In genomic region chr12:133080619-133081407, GRCh38 we compare ENCODE assay signal across 8 cellular contexts. TPM values are rescaled to one million over a fixed set of nuclear protein-coding genes. Genes with fewer than 3 reads are reported as not detected.
DNase-seq lines count a peak whose midpoint lies in the region; ATAC-seq and TF ChIP-seq lines count a peak whose summit lies in the region.

ZNF140 (plus strand) TSS chr12:133080923; CDS start chr12:133081321, 398 bp downstream.

- WGBS in liver: under 1% methylated on average over 60 of the region's 60 CpGs

- H3K9me3 ChIP-seq in BE2C: peaks cover 5% of the 10 kb centered on the region
- peaks cover 37 to 62% (median 43%) of the 10 kb centered on the region in 4 donors for H3K9me3 ChIP-seq in liver (ENCODE audit: control insufficient read depth in 4 of 4, low read length in 3 of 4)

- ATAC-seq in GM19023 (IDR thresholded peaks at IDR 0.05; ENCODE audit: unreplicated experiment) (peak; percentile 77), HG03280 (IDR thresholded peaks at IDR 0.05; ENCODE audit: unreplicated experiment) (peak; percentile 72)

- intact Hi-C loops in activated CD4-positive, alpha-beta T cell treated with anti-CD3 and anti-CD28 coated beads, Interleukin-2, amount 10 ng/mL, durations not matched to agents 24 days and 14 days (cut with micrococcal nuclease): loop anchor here (1.0 kb wide), 9 partner anchors 44 to 319 kb away; partner anchors contain the start of genes CHFR, GOLGA3, ZNF10 and ZNF26

- H3K4me1 ChIP-seq in BE2C (no peaks in the 10 kb centered on the region), liver (ENCODE audit: control insufficient read depth in 4 of 4, insufficient read depth in 4 of 4, low read length in 3 of 4) (peaks cover 2 to 11% (median 7%) of the 10 kb centered on the region in 4 donors)

- H3K4me3 ChIP-seq in BE2C (ENCODE audit: low read depth, low read length) (peak within 1 kb of the TSS; percentile 78), liver (ENCODE audit: low read depth in 1 of 3, low read length in 3 of 3) (peak within 1 kb of the TSS; percentile 88 to 95 (median 90))

- no peaks in the 10 kb centered on the region for H3K27me3 Mint-ChIP-seq in activated CD4-positive, alpha-beta T cell treated with anti-CD3 and anti-CD28 coated beads, Interleukin-2, amount 10 ng/mL, durations not matched to agents 24 days and 14 days

- TF ChIP-seq CTCF in BE2C (IDR thresholded peaks at IDR 0.05; ENCODE audit: low read depth, low read length) (peak; percentile 14), liver (IDR thresholded peaks at IDR 0.05; ENCODE audit: low read depth, low read length, missing input control) (peak; percentile 37)

- peak in 1 of 2 donors; percentile 37 for TF ChIP-seq RAD21 in liver (IDR thresholded peaks at IDR 0.05)

- DNase-seq in BE2C (peak; percentile 96), NCI-H446 treated with DMSO at 0.1 percent for 48 hours (lab: John Stamatoyannopoulos, UW) (peak; percentile 93), dermis microvascular lymphatic vessel endothelial cell (ENCODE audit: low read depth in 2 of 2) (peak; percentile 95 to 98)
- DNase-seq in activated CD4-positive, alpha-beta T cell treated with anti-CD3 and anti-CD28 coated beads, Interleukin-2, amount 10 ng/mL, durations not matched to agents 24 days and 14 days: peak; percentile 98
- DNase-seq in stimulated activated CD4-positive, alpha-beta T cell treated with anti-CD3 and anti-CD28 coated beads, Interleukin-4, amount 100 ng/mL, for 24 hours: peak; percentile 94

- peak within 1 kb of the TSS; percentile 85 to 86 for H3K9ac ChIP-seq in liver (ENCODE audit: low read depth in 1 of 2, low read length in 2 of 2)

- H3K36me3 Mint-ChIP-seq in activated CD4-positive, alpha-beta T cell treated with anti-CD3 and anti-CD28 coated beads, Interleukin-2, amount 10 ng/mL, durations not matched to agents 24 days and 14 days (ENCODE audit: low read depth): peaks cover 56% of the 10 kb centered on the region

- H3K27ac Mint-ChIP-seq in activated CD4-positive, alpha-beta T cell treated with anti-CD3 and anti-CD28 coated beads, Interleukin-2, amount 10 ng/mL, durations not matched to agents 24 days and 14 days: no peak within 1 kb of the TSS

- H3K27ac ChIP-seq in liver (ENCODE audit: low read depth in 1 of 2, low read length in 2 of 2): peak within 1 kb of the TSS; percentile 99 to 100

- peaks cover 34% of the 10 kb centered on the region for H3K36me3 ChIP-seq in BE2C
- H3K36me3 ChIP-seq in liver (ENCODE audit: control insufficient read depth in 4 of 4, insufficient read depth in 3 of 4, low read depth in 1 of 4, low read length in 3 of 4): peaks cover 14 to 38% (median 33%) of the 10 kb centered on the region in 4 donors

- peaks cover 4% of the 10 kb centered on the region for H3K4me1 Mint-ChIP-seq in activated CD4-positive, alpha-beta T cell treated with anti-CD3 and anti-CD28 coated beads, Interleukin-2, amount 10 ng/mL, durations not matched to agents 24 days and 14 days

- peaks cover 33% of the 10 kb centered on the region for H3K9me3 Mint-ChIP-seq in activated CD4-positive, alpha-beta T cell treated with anti-CD3 and anti-CD28 coated beads, Interleukin-2, amount 10 ng/mL, durations not matched to agents 24 days and 14 days

- no peaks in the 10 kb centered on the region for H3K27me3 ChIP-seq in BE2C
- H3K27me3 ChIP-seq in liver (ENCODE audit: control insufficient read depth in 4 of 4, insufficient read depth in 4 of 4, low read length in 3 of 4): no peaks in the 10 kb centered on the region

- H3K4me3 Mint-ChIP-seq in activated CD4-positive, alpha-beta T cell treated with anti-CD3 and anti-CD28 coated beads, Interleukin-2, amount 10 ng/mL, durations not matched to agents 24 days and 14 days: no peak within 1 kb of the TSS

TF ChIP-seq in liver, 16 proteins besides CTCF, POLR2A, EP300 and RAD21:
- TF ChIP-seq ATF3 (IDR thresholded peaks at IDR 0.05) (peak; percentile 25), FOXA2 (IDR thresholded peaks at IDR 0.05) (no peak), NR2F2 (IDR thresholded peaks at IDR 0.05) (no peak), YY1 (IDR thresholded peaks at IDR 0.05) (peak; percentile 47), EGR1 (IDR thresholded peaks at IDR 0.05; ENCODE audit: low read depth in 2 of 2) (peak; percentile 81 to 85), SP1 (IDR thresholded peaks at IDR 0.05) (no peak), GABPA (IDR thresholded peaks at IDR 0.05 in 1 of 2, conservative IDR thresholded peaks at IDR 0.05 in 1 of 2) (no peak), JUND (IDR thresholded peaks at IDR 0.05) (peak; percentile 17 to 59), HNF4A (conservative IDR thresholded peaks at IDR 0.05) (no peak), REST (IDR thresholded peaks at IDR 0.05) (peak; percentile 5), TAF1 (conservative IDR thresholded peaks at IDR 0.05) (no peak), MAX (IDR thresholded peaks at IDR 0.05) (no peak), ZBTB33 (IDR thresholded peaks at IDR 0.05) (no peak), FOXA1 (IDR thresholded peaks at IDR 0.05) (no peak), RXRA (IDR thresholded peaks at IDR 0.05) (peak in 1 of 2 donors; percentile 26), HNF4G (IDR thresholded peaks at IDR 0.05) (peak; percentile 12)
TF ChIP-seq in liver: peak in this region for 7.

RNA-seq across cellular contexts. Expression of gene ZNF140, which starts in this region (rescaled TPM):
- polyA plus RNA-seq in BE2C (2012; ENCODE audit: insufficient read depth, insufficient read length, low read depth): 16.9 TPM
- 12.7 and 14.5 TPM in 2 replicates for total RNA-seq in activated CD4-positive, alpha-beta T cell treated with anti-CD3 and anti-CD28 coated beads, Interleukin-2, amount 10 ng/mL, durations not matched to agents 24 days and 14 days
- total RNA-seq in dermis microvascular lymphatic vessel endothelial cell (33.4 and 36.7 TPM in 2 replicates), liver (10 to 100 TPM; 10.0 to 12.4 TPM)
- 1 to 10 TPM; 5.2 to 6.3 TPM for polyA plus RNA-seq in liver

Comparison
In these comparisons a context has a peak if more than half of its experiments do, and no peak if none do; other contexts are left out.
1. Peak in every context shown above with its lines: DNase-seq, ATAC-seq, H3K4me3 ChIP-seq and H3K27ac ChIP-seq.